Comparison of ENCODE assay signal across 8 cellular contexts in genomic region chr22:42939941-42940653, GRCh38.
A peak's percentile ranks its signal among the peaks of the same experiment; 100 is the strongest.
DNase-seq lines count a peak whose midpoint lies in the region; ATAC-seq, FAIRE-seq and TF ChIP-seq lines count a peak whose summit lies in the region.

No MANE protein-coding gene starts in this region.

- FAIRE-seq in RCC 7860 (lab: Jason Lieb, UNC): peak; percentile 89

- peak overlapping the region; percentile 80 to 93 for H3K27ac ChIP-seq in prostate gland
- H3K27ac ChIP-seq in effector memory CD4-positive, alpha-beta T cell (ENCODE audit: insufficient read depth, low read length, poor library complexity, severe bottlenecking): no peak overlapping the region

- peaks cover 4% of the 10 kb centered on the region for H3K36me3 Mint-ChIP-seq in natural killer cell treated with Interleukin-12 subunit alpha and Interleukin-12 subunit beta and Interleukin-15 and Interleukin-18, amount 100 ng/mL, for 72 hours

- H3K27me3 Mint-ChIP-seq in natural killer cell treated with Interleukin-12 subunit alpha and Interleukin-12 subunit beta and Interleukin-15 and Interleukin-18, amount 100 ng/mL, for 72 hours: no peaks in the 10 kb centered on the region

- peak; percentile 82 for DNase-seq in Caki2 (ENCODE audit: low read depth)
- DNase-seq in RCC 7860 (ENCODE audit: low spot score): peak; percentile 81
- peak; percentile 84 for DNase-seq in fibroblast of villous mesenchyme (ENCODE audit: low read depth)
- peak; percentile 80 for DNase-seq in prostate gland (ENCODE audit: low spot score)
- no peak for DNase-seq in natural killer cell treated with Interleukin-12 subunit alpha and Interleukin-12 subunit beta and Interleukin-15 and Interleukin-18, amount 100 ng/mL, for 72 hours (ENCODE audit: low spot score)
- no peak for DNase-seq in OCI-M2 (lab: John Stamatoyannopoulos, UW; ENCODE audit: unreplicated experiment)
- no peak for DNase-seq in effector memory CD4-positive, alpha-beta T cell

- no peak for ATAC-seq in natural killer cell treated with Interleukin-12 subunit alpha and Interleukin-12 subunit beta and Interleukin-15 and Interleukin-18, amount 100 ng/mL, for 72 hours
- no peak for ATAC-seq in GM19324 (IDR thresholded peaks at IDR 0.05; ENCODE audit: low FRiP score, unreplicated experiment)

- no peaks in the 10 kb centered on the region for H3K27me3 ChIP-seq in prostate gland (replicated peaks; ENCODE audit: insufficient read depth)
- H3K27me3 ChIP-seq in effector memory CD4-positive, alpha-beta T cell (replicated peaks; ENCODE audit: control insufficient read depth, insufficient read depth, low read length, poor library complexity, severe bottlenecking): no peaks in the 10 kb centered on the region

- TF ChIP-seq CTCF in fibroblast of villous mesenchyme (IDR thresholded peaks at IDR 0.05; ENCODE audit: insufficient read depth, low read depth, low read length) (no peak), prostate gland (IDR thresholded peaks at IDR 0.05) (no peak)

- H3K4me1 Mint-ChIP-seq in natural killer cell treated with Interleukin-12 subunit alpha and Interleukin-12 subunit beta and Interleukin-15 and Interleukin-18, amount 100 ng/mL, for 72 hours (ENCODE audit: low read depth in 2 of 2): peaks cover 14 to 21% of the 10 kb centered on the region in 2 donors

- no peaks in the 10 kb centered on the region for H3K36me3 ChIP-seq in prostate gland
- H3K36me3 ChIP-seq in effector memory CD4-positive, alpha-beta T cell (ENCODE audit: control insufficient read depth, insufficient read depth, low read length): no peaks in the 10 kb centered on the region

- no peaks in the 10 kb centered on the region for H3K9me3 Mint-ChIP-seq in natural killer cell treated with Interleukin-12 subunit alpha and Interleukin-12 subunit beta and Interleukin-15 and Interleukin-18, amount 100 ng/mL, for 72 hours

- intact Hi-C loops in prostate gland (cut with DNase I): no loop called here

- WGBS in prostate gland: 41% methylated on average over 12 of the region's 12 CpGs

- H3K4me3 ChIP-seq in fibroblast of villous mesenchyme (ENCODE audit: low read depth, low read length): no peak overlapping the region
- no peak overlapping the region for H3K4me3 ChIP-seq in prostate gland
- H3K4me3 ChIP-seq in effector memory CD4-positive, alpha-beta T cell (ENCODE audit: insufficient read depth, low read depth, low read length, poor library complexity, severe bottlenecking): no peak overlapping the region

- TF ChIP-seq POLR2A in prostate gland (IDR thresholded peaks at IDR 0.05): peak; percentile 18

- no peaks in the 10 kb centered on the region for H3K9me3 ChIP-seq in prostate gland
- no peaks in the 10 kb centered on the region for H3K9me3 ChIP-seq in effector memory CD4-positive, alpha-beta T cell (ENCODE audit: control insufficient read depth, low read length)

- H3K27ac Mint-ChIP-seq in natural killer cell treated with Interleukin-12 subunit alpha and Interleukin-12 subunit beta and Interleukin-15 and Interleukin-18, amount 100 ng/mL, for 72 hours: no peak overlapping the region

- in situ Hi-C loops in Caki2 (cut with HindIII; ENCODE audit: low pct_unique_long_range_greater_than_20kb, low sequenced_read_pairs): no loop called here

- peaks cover 44% of the 10 kb centered on the region for H3K4me1 ChIP-seq in prostate gland (replicated peaks)
- H3K4me1 ChIP-seq in effector memory CD4-positive, alpha-beta T cell (ENCODE audit: control insufficient read depth, insufficient read depth, low read length, poor library complexity, severe bottlenecking): peaks cover 8% of the 10 kb centered on the region

- H3K4me3 Mint-ChIP-seq in natural killer cell treated with Interleukin-12 subunit alpha and Interleukin-12 subunit beta and Interleukin-15 and Interleukin-18, amount 100 ng/mL, for 72 hours: no peak overlapping the region

Comparison
In these comparisons a context has a peak if more than half of its experiments do, and no peak if none do; other contexts are left out.
1. DNase-seq: peak in Caki2 (single experiment), RCC 7860 (single experiment), fibroblast of villous mesenchyme (single experiment) and prostate gland (single experiment); none in natural killer cell treated with Interleukin-12 subunit alpha and Interleukin-12 subunit beta and Interleukin-15 and Interleukin-18, amount 100 ng/mL, for 72 hours (single experiment), OCI-M2 (single experiment) and effector memory CD4-positive, alpha-beta T cell (0 of 3).